In the genomic region with DNA sequence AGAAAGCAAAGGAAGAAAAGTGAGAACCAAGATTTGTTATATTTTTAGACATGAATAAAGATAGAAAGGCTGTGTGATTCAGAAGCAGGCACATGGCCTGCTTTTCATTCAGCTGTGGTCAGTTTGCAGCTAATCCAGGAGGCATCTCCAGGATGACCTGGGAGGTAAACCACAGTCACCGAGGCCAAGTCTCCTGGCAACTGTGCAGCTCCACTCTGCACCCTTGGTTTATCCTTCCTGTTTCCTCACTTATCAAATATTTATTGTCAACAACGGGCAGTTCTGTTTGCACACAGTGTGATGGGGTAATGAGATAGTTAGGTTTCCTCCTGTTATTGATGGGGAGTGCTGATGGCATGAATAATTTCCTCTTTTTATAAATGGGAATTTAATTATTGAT, we compare ENCODE assay signal across 1 cellular context.
TF ChIP-seq lines count a peak whose summit lies in the region.

No MANE protein-coding gene starts in this region.

TF ChIP-seq in HepG2, 621 proteins besides CTCF, POLR2A, EP300 and RAD21 (continued from another document):
- TF ChIP-seq, protein P1, sequence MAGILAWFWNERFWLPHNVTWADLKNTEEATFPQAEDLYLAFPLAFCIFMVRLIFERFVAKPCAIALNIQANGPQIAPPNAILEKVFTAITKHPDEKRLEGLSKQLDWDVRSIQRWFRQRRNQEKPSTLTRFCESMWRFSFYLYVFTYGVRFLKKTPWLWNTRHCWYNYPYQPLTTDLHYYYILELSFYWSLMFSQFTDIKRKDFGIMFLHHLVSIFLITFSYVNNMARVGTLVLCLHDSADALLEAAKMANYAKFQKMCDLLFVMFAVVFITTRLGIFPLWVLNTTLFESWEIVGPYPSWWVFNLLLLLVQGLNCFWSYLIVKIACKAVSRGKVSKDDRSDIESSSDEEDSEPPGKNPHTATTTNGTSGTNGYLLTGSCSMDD (CRISPR knock-in tag; IDR thresholded peaks at IDR 0.05) = no peak
- TF ChIP-seq, protein P2, sequence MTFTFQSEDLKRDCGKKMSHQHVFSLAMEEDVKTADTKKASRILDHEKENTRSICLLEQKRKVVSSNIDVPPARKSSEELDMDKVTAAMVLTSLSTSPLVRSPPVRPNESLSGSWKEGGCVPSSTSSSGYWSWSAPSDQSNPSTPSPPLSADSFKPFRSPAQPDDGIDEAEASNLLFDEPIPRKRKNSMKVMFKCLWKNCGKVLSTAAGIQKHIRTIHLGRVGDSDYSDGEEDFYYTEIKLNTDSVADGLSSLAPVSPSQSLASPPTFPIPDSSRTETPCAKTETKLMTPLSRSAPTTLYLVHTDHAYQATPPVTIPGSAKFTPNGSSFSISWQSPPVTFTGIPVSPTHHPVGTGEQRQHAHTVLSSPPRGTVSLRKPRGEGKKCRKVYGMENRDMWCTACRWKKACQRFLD (CRISPR knock-in tag; IDR thresholded peaks at IDR 0.05; ENCODE audit: borderline replicate concordance) = no peak
- TF ChIP-seq ZFP36L2 (CRISPR knock-in tag; IDR thresholded peaks at IDR 0.05) = no peak
- TF ChIP-seq SIX1 (CRISPR knock-in tag; IDR thresholded peaks at IDR 0.05; ENCODE audit: borderline replicate concordance) = no peak
- TF ChIP-seq, protein P3, sequence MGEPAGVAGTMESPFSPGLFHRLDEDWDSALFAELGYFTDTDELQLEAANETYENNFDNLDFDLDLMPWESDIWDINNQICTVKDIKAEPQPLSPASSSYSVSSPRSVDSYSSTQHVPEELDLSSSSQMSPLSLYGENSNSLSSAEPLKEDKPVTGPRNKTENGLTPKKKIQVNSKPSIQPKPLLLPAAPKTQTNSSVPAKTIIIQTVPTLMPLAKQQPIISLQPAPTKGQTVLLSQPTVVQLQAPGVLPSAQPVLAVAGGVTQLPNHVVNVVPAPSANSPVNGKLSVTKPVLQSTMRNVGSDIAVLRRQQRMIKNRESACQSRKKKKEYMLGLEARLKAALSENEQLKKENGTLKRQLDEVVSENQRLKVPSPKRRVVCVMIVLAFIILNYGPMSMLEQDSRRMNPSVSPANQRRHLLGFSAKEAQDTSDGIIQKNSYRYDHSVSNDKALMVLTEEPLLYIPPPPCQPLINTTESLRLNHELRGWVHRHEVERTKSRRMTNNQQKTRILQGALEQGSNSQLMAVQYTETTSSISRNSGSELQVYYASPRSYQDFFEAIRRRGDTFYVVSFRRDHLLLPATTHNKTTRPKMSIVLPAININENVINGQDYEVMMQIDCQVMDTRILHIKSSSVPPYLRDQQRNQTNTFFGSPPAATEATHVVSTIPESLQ (CRISPR knock-in tag; conservative IDR thresholded peaks at IDR 0.05) = no peak
